21 cellular contexts compared by ENCODE assay signal in the genomic region with DNA sequence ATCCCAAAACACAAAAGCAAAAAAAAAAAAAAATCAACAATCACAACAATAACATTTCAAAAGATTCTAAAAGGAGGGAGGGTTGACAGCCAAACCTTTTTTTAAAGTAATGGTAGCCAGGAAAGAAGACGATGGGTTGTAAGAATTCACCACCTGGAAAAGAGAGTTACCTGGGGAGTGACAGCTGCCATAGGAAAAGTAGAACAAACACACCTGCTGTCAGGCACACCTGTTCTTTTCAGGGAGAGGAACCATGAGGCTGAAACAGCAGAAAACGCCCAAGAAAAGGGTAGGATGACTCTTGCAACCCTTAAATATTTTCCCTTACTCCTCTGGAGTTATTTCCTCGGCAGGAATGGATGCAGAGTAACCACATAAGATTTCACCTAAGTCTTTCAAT. TPM values are rescaled to one million over a fixed set of nuclear protein-coding genes. Genes with fewer than 3 reads are reported as not detected.
"Had no signal": no experiment of that assay in that cellular context is flagged by ENCODE, and none has a peak within 500 bp of the region (broad histone marks: within the 10 kb centered on the region; RNA-seq: fewer than 3 reads in every experiment).

No MANE protein-coding gene starts in this region.

- H3K27ac ChIP-seq: coronary artery, foreskin keratinocyte, neural progenitor cell, prostate gland, right atrium auricular region, transverse colon, uterus had no signal

- H3K4me3 Mint-ChIP-seq: activated CD8-positive, alpha-beta T cell treated with anti-CD3 and anti-CD28 coated beads for 36 hours; activated naive CD4-positive, alpha-beta T cell treated with anti-CD3 and anti-CD28 coated beads for 36 hours; brain; naive thymus-derived CD4-positive, alpha-beta T cell; neural progenitor cell; stimulated activated naive CD8-positive, alpha-beta T cell treated with anti-CD3 and anti-CD28 coated beads, Interleukin-15, Interleukin-2, amounts not matched to agents 100 ng/mL and 50 ng/mL, for 24 hours had no signal

- H3K9me3 ChIP-seq: prostate gland, right atrium auricular region, transverse colon, uterus had no signal

- ATAC-seq: activated CD8-positive, alpha-beta T cell treated with anti-CD3 and anti-CD28 coated beads for 36 hours; foreskin keratinocyte; left cardiac atrium; naive thymus-derived CD4-positive, alpha-beta T cell had no signal

- H3K4me1 ChIP-seq: foreskin keratinocyte, neural progenitor cell, prostate gland, right atrium auricular region, transverse colon, uterus had no signal

- H3K36me3 Mint-ChIP-seq: brain; naive thymus-derived CD4-positive, alpha-beta T cell; neural progenitor cell had no signal

- H3K27me3 Mint-ChIP-seq: activated CD8-positive, alpha-beta T cell treated with anti-CD3 and anti-CD28 coated beads for 36 hours; naive thymus-derived CD4-positive, alpha-beta T cell; stimulated activated naive CD8-positive, alpha-beta T cell treated with anti-CD3 and anti-CD28 coated beads, Interleukin-15, Interleukin-2, amounts not matched to agents 100 ng/mL and 50 ng/mL, for 24 hours had no signal

- H3K27ac Mint-ChIP-seq: activated CD8-positive, alpha-beta T cell treated with anti-CD3 and anti-CD28 coated beads for 36 hours; activated naive CD4-positive, alpha-beta T cell treated with anti-CD3 and anti-CD28 coated beads for 36 hours; activated T-helper 2 cell treated with anti-CD3 and anti-CD28 coated beads, Interferon-gamma antibody, Interleukin-2, Interleukin-4, amounts not matched to agents 10 μg/mL and 5 μg/mL and 100 μg/mL, durations not matched to agents 14 hours and 24 hours and 36 hours; brain; naive thymus-derived CD4-positive, alpha-beta T cell; neural progenitor cell; stimulated activated naive CD8-positive, alpha-beta T cell treated with anti-CD3 and anti-CD28 coated beads, Interleukin-15, Interleukin-2, amounts not matched to agents 100 ng/mL and 50 ng/mL, for 24 hours had no signal

- H3K4me3 ChIP-seq: coronary artery, neural progenitor cell, prostate gland, right atrium auricular region, transverse colon, uterus had no signal

- DNase-seq: activated CD4-positive, alpha-beta T cell treated with anti-CD3 and anti-CD28 coated beads for 48 hours; activated CD4-positive, CD25-positive, alpha-beta regulatory T cell; activated CD8-positive, alpha-beta T cell treated with anti-CD3 and anti-CD28 coated beads for 36 hours; activated naive CD4-positive, alpha-beta T cell treated with anti-CD3 and anti-CD28 coated beads for 36 hours; activated T-cell treated with anti-CD3 and anti-CD28 coated beads, Interleukin-2, amount 50 U/mL, for 1 hour; foreskin keratinocyte; hippocampal formation; left cardiac atrium; mesenchymal stem cell; naive thymus-derived CD4-positive, alpha-beta T cell; stimulated activated CD4-positive, alpha-beta T cell treated with anti-CD3 and anti-CD28 coated beads, Interleukin-2, amount 100 ng/mL, for 24 hours; transverse colon; uterus had no signal

- H3K36me3 ChIP-seq: neural progenitor cell, prostate gland, right atrium auricular region, transverse colon, uterus had no signal

- H3K4me1 Mint-ChIP-seq: neural progenitor cell had no signal

- H3K27me3 ChIP-seq: foreskin keratinocyte, neural progenitor cell, right atrium auricular region, transverse colon, uterus had no signal

- H3K9me3 Mint-ChIP-seq: activated CD8-positive, alpha-beta T cell treated with anti-CD3 and anti-CD28 coated beads for 36 hours; activated naive CD4-positive, alpha-beta T cell treated with anti-CD3 and anti-CD28 coated beads for 36 hours; activated T-helper 2 cell treated with anti-CD3 and anti-CD28 coated beads, Interferon-gamma antibody, Interleukin-2, Interleukin-4, amounts not matched to agents 10 μg/mL and 5 μg/mL and 100 μg/mL, durations not matched to agents 14 hours and 24 hours and 36 hours; brain; neural progenitor cell had no signal

RNA-seq across cellular contexts. Expression of a gene that starts 32.4 kb away (rescaled TPM):
- total RNA-seq: activated T-helper 2 cell treated with anti-CD3 and anti-CD28 coated beads, Interferon-gamma antibody, Interleukin-2, Interleukin-4, amounts not matched to agents 10 μg/mL and 5 μg/mL and 100 μg/mL, durations not matched to agents 14 hours and 24 hours and 36 hours; foreskin keratinocyte; osteoblast had no signal
- polyA plus RNA-seq: foreskin keratinocyte had no signal
